25 cellular contexts compared by ENCODE assay signal in genomic region chr9:130871395-130872057, GRCh38. TPM values are rescaled to one million over a fixed set of nuclear protein-coding genes. Genes with fewer than 3 reads are reported as not detected.
DNase-seq lines count a peak whose midpoint lies in the region; ATAC-seq and TF ChIP-seq lines count a peak whose summit lies in the region.
"Had no signal": no experiment of that assay in that cellular context is flagged by ENCODE, and none has a peak within 500 bp of the region (broad histone marks: within the 10 kb centered on the region; RNA-seq: fewer than 3 reads in every experiment).

No MANE protein-coding gene starts in this region.

- TF ChIP-seq EP300 in sigmoid colon (IDR thresholded peaks at IDR 0.05), result no peak

- peaks cover 18% of the 10 kb centered on the region for H3K4me1 Mint-ChIP-seq in activated B cell treated with CpG ODN at 0.5 μM for 24 hours
- peaks cover 4% of the 10 kb centered on the region for H3K4me1 Mint-ChIP-seq in activated CD4-positive, alpha-beta T cell treated with anti-CD3 and anti-CD28 coated beads, Interleukin-2, amount 10 ng/mL, durations not matched to agents 7 days and 5 days

- ATAC-seq in GM19351 (IDR thresholded peaks at IDR 0.05; ENCODE audit: unreplicated experiment) (peak; percentile 16), activated B cell treated with CpG ODN at 0.5 μM for 24 hours (ENCODE audit: low read depth) (no peak)
- ATAC-seq: stimulated activated naive CD8-positive, alpha-beta T cell treated with anti-CD3 and anti-CD28 coated beads, Interleukin-15, Interleukin-2, amounts not matched to agents 100 U/mL and 50 U/mL, for 24 hours had no signal

- DNase-seq in activated B cell treated with CpG ODN at 0.5 μM for 24 hours (no peak), right atrium auricular region (ENCODE audit: low spot score) (no peak), sigmoid colon (no peak), NCI-H1417 (lab: John Stamatoyannopoulos, UW) (no peak), NOMO-1 (lab: John Stamatoyannopoulos, UW; ENCODE audit: unreplicated experiment in 2 of 2) (no peak)
- DNase-seq in activated CD4-positive, alpha-beta T cell treated with anti-CD3 and anti-CD28 coated beads, Interleukin-2, amount 10 ng/mL, durations not matched to agents 7 days and 5 days, result no peak
- DNase-seq in activated effector memory CD4-positive, alpha-beta T cell treated with anti-CD3 and anti-CD28 coated beads, Interleukin-2, amount 50 U/mL, for 16 hours, result no peak
- DNase-seq: activated CD4-positive, alpha-beta T cell treated with anti-CD3 and anti-CD28 coated beads for 48 hours; caudate nucleus; H7; NCI-H1105; NCI-H510A; Peyer's patch; stimulated activated CD4-positive, alpha-beta T cell treated with anti-CD3 and anti-CD28 coated beads, Interleukin-4, amount 100 ng/mL, for 1 hour; stimulated activated naive CD8-positive, alpha-beta T cell treated with anti-CD3 and anti-CD28 coated beads, Interleukin-15, Interleukin-2, amounts not matched to agents 100 U/mL and 50 U/mL, for 24 hours; T-helper 2 cell had no signal

- 86% methylated on average over 10 of the region's 10 CpGs for WGBS in sigmoid colon, 2 donors

- no peak overlapping the region for H3K4me3 Mint-ChIP-seq in activated B cell treated with CpG ODN at 0.5 μM for 24 hours
- no peak overlapping the region for H3K4me3 Mint-ChIP-seq in activated CD4-positive, alpha-beta T cell treated with anti-CD3 and anti-CD28 coated beads, Interleukin-2, amount 10 ng/mL, durations not matched to agents 7 days and 5 days
- H3K4me3 Mint-ChIP-seq: activated naive CD4-positive, alpha-beta T cell treated with anti-CD3 and anti-CD28 coated beads, Interleukin-2, amount 50 U/mL, for 24 hours had no signal

- peaks cover 48% of the 10 kb centered on the region for H3K36me3 Mint-ChIP-seq in activated B cell treated with CpG ODN at 0.5 μM for 24 hours (ENCODE audit: low read depth)
- peaks cover 7% of the 10 kb centered on the region for H3K36me3 Mint-ChIP-seq in activated CD4-positive, alpha-beta T cell treated with anti-CD3 and anti-CD28 coated beads, Interleukin-2, amount 10 ng/mL, durations not matched to agents 7 days and 5 days (ENCODE audit: low read depth)

- TF ChIP-seq CTCF in activated B cell treated with CpG ODN at 0.5 μM for 24 hours (IDR thresholded peaks at IDR 0.05) (no peak), right atrium auricular region (IDR thresholded peaks at IDR 0.05) (no peak), sigmoid colon (IDR thresholded peaks at IDR 0.05) (no peak)

- H3K27ac ChIP-seq in right atrium auricular region (peak overlapping the region; percentile 79 to 90), sigmoid colon (peak overlapping the region in 3 of 4 donors; percentile 21 to 95 (median 89))
- H3K27ac ChIP-seq: BLaER1 treated with 17β-estradiol and CSF1 and Interleukin-3, amounts not matched to agents 10 nM and 100 nM; thoracic aorta had no signal

- no peaks in the 10 kb centered on the region for H3K27me3 Mint-ChIP-seq in activated B cell treated with CpG ODN at 0.5 μM for 24 hours
- no peaks in the 10 kb centered on the region for H3K27me3 Mint-ChIP-seq in activated CD4-positive, alpha-beta T cell treated with anti-CD3 and anti-CD28 coated beads, Interleukin-2, amount 10 ng/mL, durations not matched to agents 7 days and 5 days
- H3K27me3 Mint-ChIP-seq: activated naive CD4-positive, alpha-beta T cell treated with anti-CD3 and anti-CD28 coated beads, Interleukin-2, amount 50 U/mL, for 24 hours had no signal

- H3K9me3 Mint-ChIP-seq in activated B cell treated with CpG ODN at 0.5 μM for 24 hours, result no peaks in the 10 kb centered on the region
- H3K9me3 Mint-ChIP-seq in activated CD4-positive, alpha-beta T cell treated with anti-CD3 and anti-CD28 coated beads, Interleukin-2, amount 10 ng/mL, durations not matched to agents 7 days and 5 days, result no peaks in the 10 kb centered on the region
- H3K9me3 Mint-ChIP-seq: activated naive CD4-positive, alpha-beta T cell treated with anti-CD3 and anti-CD28 coated beads, Interleukin-2, amount 50 U/mL, for 24 hours had no signal

- H3K27ac Mint-ChIP-seq in activated B cell treated with CpG ODN at 0.5 μM for 24 hours, result peak overlapping the region; percentile 75
- no peak overlapping the region for H3K27ac Mint-ChIP-seq in activated CD4-positive, alpha-beta T cell treated with anti-CD3 and anti-CD28 coated beads, Interleukin-2, amount 10 ng/mL, durations not matched to agents 7 days and 5 days
- H3K27ac Mint-ChIP-seq: activated naive CD4-positive, alpha-beta T cell treated with anti-CD3 and anti-CD28 coated beads, Interleukin-2, amount 50 U/mL, for 24 hours had no signal

- CTCF ChIA-PET in activated B cell treated with CpG ODN at 0.5 μM for 24 hours (lab: Charles Lee), result interaction anchor here (0.9 to 9.3 kb wide), 2 partner anchors 19 to 176 kb away, joined by 3 to 161 read pairs; no protein-coding TSS in a partner anchor
- CTCF ChIA-PET in activated CD4-positive, alpha-beta T cell treated with anti-CD3 and anti-CD28 coated beads, Interleukin-2, amount 10 ng/mL, durations not matched to agents 7 days and 5 days (lab: Charles Lee), result interaction anchor here (2.3 kb wide), 1 partner anchor 23 kb away, joined by 5 read pairs; no protein-coding TSS in a partner anchor

- intact Hi-C loops in activated B cell treated with CpG ODN at 0.5 μM for 24 hours (cut with micrococcal nuclease), result no loop called here
- intact Hi-C loops in sigmoid colon (cut with DNase I), result no loop called here

- TF ChIP-seq POLR2A in sigmoid colon (IDR thresholded peaks at IDR 0.05), result no peak

- POLR2A ChIA-PET in activated B cell treated with CpG ODN at 0.5 μM for 24 hours (lab: Charles Lee), result interaction anchor here (1.9 kb wide), 1 partner anchor 175 kb away, joined by 6 read pairs; no protein-coding TSS in a partner anchor
- POLR2A ChIA-PET in activated CD4-positive, alpha-beta T cell treated with anti-CD3 and anti-CD28 coated beads, Interleukin-2, amount 10 ng/mL, durations not matched to agents 7 days and 5 days (lab: Charles Lee), result no interaction called here

- H3K4me3 ChIP-seq in right atrium auricular region (no peak overlapping the region), sigmoid colon (no peak overlapping the region)
- H3K4me3 ChIP-seq: BLaER1 treated with 17β-estradiol and CSF1 and Interleukin-3, amounts not matched to agents 10 nM and 100 nM; lung; Peyer's patch; smooth muscle cell; thoracic aorta had no signal

- no peaks in the 10 kb centered on the region for H3K27me3 ChIP-seq in right atrium auricular region
- no peaks in the 10 kb centered on the region for H3K27me3 ChIP-seq in sigmoid colon
- H3K27me3 ChIP-seq: BLaER1 treated with 17β-estradiol and CSF1 and Interleukin-3, amounts not matched to agents 10 nM and 100 nM; Peyer's patch had no signal

- H3K36me3 ChIP-seq in right atrium auricular region (peaks cover 38% of the 10 kb centered on the region), sigmoid colon (peaks cover 21 to 85% (median 41%) of the 10 kb centered on the region in 4 donors)

- H3K4me1 ChIP-seq in right atrium auricular region, result peaks cover 0 to 64% of the 10 kb centered on the region in 2 donors
- peaks cover 0 to 76% (median 72%) of the 10 kb centered on the region in 4 donors for H3K4me1 ChIP-seq in sigmoid colon

- H3K9me3 ChIP-seq in right atrium auricular region, result no peaks in the 10 kb centered on the region
- H3K9me3 ChIP-seq in sigmoid colon, result no peaks in the 10 kb centered on the region
- H3K9me3 ChIP-seq: BLaER1 treated with 17β-estradiol and CSF1 and Interleukin-3, amounts not matched to agents 10 nM and 100 nM; Peyer's patch; thoracic aorta had no signal

RNA-seq across cellular contexts. Expression of gene QRFP, which starts 25.1 kb away (rescaled TPM):
- total RNA-seq in activated B cell treated with CpG ODN at 0.5 μM for 24 hours (not detected in 2 replicates), right atrium auricular region (not detected), sigmoid colon (not detected)
- polyA plus RNA-seq in sigmoid colon, result under 1 TPM in 1 of 3 donors, not detected in 2; 0.20 TPM
- total RNA-seq in activated CD4-positive, alpha-beta T cell treated with anti-CD3 and anti-CD28 coated beads, Interleukin-2, amount 10 ng/mL, durations not matched to agents 7 days and 5 days, result not detected
- total RNA-seq: fibroblast of lung, H7, lung, Peyer's patch, pulmonary artery endothelial cell, smooth muscle cell, thoracic aorta had no signal
- polyA plus RNA-seq: fibroblast of lung, keratinocyte had no signal

RNA-seq across cellular contexts. Expression of gene ABL1, which starts 36.5 kb away (rescaled TPM):
- total RNA-seq in activated B cell treated with CpG ODN at 0.5 μM for 24 hours (32.8 and 41.6 TPM in 2 replicates), right atrium auricular region (10 to 100 TPM; 26.3 to 38.9 TPM), sigmoid colon (100 to 1,000 TPM in 2 of 4 donors, 10 to 100 TPM in 2; 69.6 to 127 (median 101) TPM)
- 10 to 100 TPM; 24.5 to 50.0 (median 31.8) TPM for polyA plus RNA-seq in sigmoid colon
- total RNA-seq in activated CD4-positive, alpha-beta T cell treated with anti-CD3 and anti-CD28 coated beads, Interleukin-2, amount 10 ng/mL, durations not matched to agents 7 days and 5 days, result 10 to 100 TPM; 33.5 to 37.3 TPM
